ENCODE assay signal across 15 cellular contexts in genomic region chr16:49850558-49851467, GRCh38. TPM values are rescaled to one million over a fixed set of nuclear protein-coding genes. Genes with fewer than 3 reads are reported as not detected.
"Had no signal": no experiment of that assay in that cellular context is flagged by ENCODE, and none has a peak within 500 bp of the region (broad histone marks: within the 10 kb centered on the region; RNA-seq: fewer than 3 reads in every experiment).

No MANE protein-coding gene starts in this region.

- H3K27ac ChIP-seq: coronary artery, epithelial cell of prostate, VCaP had no signal

- H3K36me3 ChIP-seq: transverse colon had no signal

- H3K9me3 ChIP-seq: transverse colon had no signal

- H3K4me3 ChIP-seq: coronary artery, transverse colon had no signal

- H3K4me1 Mint-ChIP-seq: activated CD4-positive, alpha-beta memory T cell treated with anti-CD3 and anti-CD28 coated beads, Interleukin-2, amount 10 ng/mL, durations not matched to agents 7 days and 5 days had no signal

- H3K9me3 Mint-ChIP-seq: activated CD4-positive, alpha-beta memory T cell treated with anti-CD3 and anti-CD28 coated beads, Interleukin-2, amount 10 ng/mL, durations not matched to agents 7 days and 5 days; activated T-cell treated with anti-CD3 and anti-CD28 coated beads, Interleukin-2, amount 50 U/mL, for 72 hours; T-cell had no signal

- DNase-seq: activated CD4-positive, alpha-beta memory T cell treated with anti-CD3 and anti-CD28 coated beads, Interleukin-2, amount 10 ng/mL, durations not matched to agents 7 days and 5 days; activated naive CD4-positive, alpha-beta T cell; activated T-cell treated with anti-CD3 and anti-CD28 coated beads, Interleukin-2, amount 50 U/mL, for 72 hours; central memory CD4-positive, alpha-beta T cell; effector CD8-positive, alpha-beta T cell; hippocampal formation; naive thymus-derived CD4-positive, alpha-beta T cell; stimulated activated CD4-positive, alpha-beta T cell treated with anti-CD3 and anti-CD28 coated beads, Interleukin-12 subunit alpha, Interleukin-12 subunit beta, amount 100 ng/mL, for 4 hours; stimulated activated naive CD4-positive, alpha-beta T cell; T-cell had no signal

- H3K4me3 Mint-ChIP-seq: activated CD4-positive, alpha-beta memory T cell treated with anti-CD3 and anti-CD28 coated beads, Interleukin-2, amount 10 ng/mL, durations not matched to agents 7 days and 5 days; activated T-cell treated with anti-CD3 and anti-CD28 coated beads, Interleukin-2, amount 50 U/mL, for 72 hours; naive thymus-derived CD4-positive, alpha-beta T cell; T-cell had no signal

- H3K27me3 ChIP-seq: transverse colon had no signal

- ATAC-seq: activated T-cell treated with anti-CD3 and anti-CD28 coated beads, Interleukin-2, amount 50 U/mL, for 72 hours; naive thymus-derived CD4-positive, alpha-beta T cell; sciatic nerve; T-cell had no signal

- H3K36me3 Mint-ChIP-seq: naive thymus-derived CD4-positive, alpha-beta T cell; T-cell had no signal

- H3K27ac Mint-ChIP-seq: activated CD4-positive, alpha-beta memory T cell treated with anti-CD3 and anti-CD28 coated beads, Interleukin-2, amount 10 ng/mL, durations not matched to agents 7 days and 5 days; activated T-cell treated with anti-CD3 and anti-CD28 coated beads, Interleukin-2, amount 50 U/mL, for 72 hours; naive thymus-derived CD4-positive, alpha-beta T cell; T-cell had no signal

RNA-seq across cellular contexts. Expression of gene ZNF423, which starts 5.1 kb away (rescaled TPM):
- total RNA-seq: activated CD4-positive, alpha-beta memory T cell treated with anti-CD3 and anti-CD28 coated beads, Interleukin-2, amount 10 ng/mL, durations not matched to agents 7 days and 5 days; activated T-cell treated with anti-CD3 and anti-CD28 coated beads, Interleukin-2, amount 50 U/mL, for 72 hours; naive thymus-derived CD4-positive, alpha-beta T cell had no signal
- polyA plus RNA-seq: naive thymus-derived CD4-positive, alpha-beta T cell had no signal
